ENCODE assay signal across 8 cellular contexts in genomic region chr5:177496111-177497010, GRCh38. TPM values are rescaled to one million over a fixed set of nuclear protein-coding genes. Genes with fewer than 3 reads are reported as not detected.
A peak's percentile ranks its signal among the peaks of the same experiment; 100 is the strongest.
DNase-seq lines count a peak whose midpoint lies in the region; ATAC-seq and TF ChIP-seq lines count a peak whose summit lies in the region.

No MANE protein-coding gene starts in this region.

- H3K9ac ChIP-seq in endocrine pancreas (ENCODE audit: control insufficient read depth, insufficient read depth, low read length), result peak overlapping the region; percentile 2

- H3K27me3 ChIP-seq in endocrine pancreas (ENCODE audit: control insufficient read depth, insufficient read depth, low read length) (no peaks in the 10 kb centered on the region), mononuclear cell (ENCODE audit: insufficient read depth, low read length) (no peaks in the 10 kb centered on the region), vagina (no peaks in the 10 kb centered on the region)

- no peaks in the 10 kb centered on the region for H3K36me3 ChIP-seq in endocrine pancreas (ENCODE audit: control insufficient read depth, insufficient read depth, low read length)
- peaks cover 0 to 7% of the 10 kb centered on the region in 2 donors for H3K36me3 ChIP-seq in vagina

- H3K4me3 ChIP-seq in endocrine pancreas (ENCODE audit: control insufficient read depth, insufficient read depth, low read length), result no peak overlapping the region
- H3K4me3 ChIP-seq in mononuclear cell (ENCODE audit: low read length), result peak overlapping the region; percentile 13
- peak overlapping the region; percentile 73 to 91 for H3K4me3 ChIP-seq in vagina

- no peaks in the 10 kb centered on the region for H3K4me1 ChIP-seq in endocrine pancreas (ENCODE audit: control insufficient read depth, insufficient read depth, low read length)
- peaks cover 64% of the 10 kb centered on the region for H3K4me1 ChIP-seq in mononuclear cell (ENCODE audit: insufficient read depth, low read length)
- peaks cover 53% of the 10 kb centered on the region for H3K4me1 ChIP-seq in vagina

- peak in 1 of 2 donors; percentile 42 for TF ChIP-seq POLR2A in vagina (IDR thresholded peaks at IDR 0.05)

- H3K27ac ChIP-seq in vagina, result peak overlapping the region; percentile 85

- no peak for ATAC-seq in HG03571 (IDR thresholded peaks at IDR 0.05; ENCODE audit: unreplicated experiment)

- intact Hi-C loops in vagina (cut with DNase I), result loop anchor here (2.0 to 5.0 kb wide), 3 partner anchors 22 to 184 kb away; no protein-coding TSS in a partner anchor

- DNase-seq in DMS114 treated with DMSO at 0.1 percent for 48 hours (lab: John Stamatoyannopoulos, UW; ENCODE audit: unreplicated experiment), result peak; percentile 17
- DNase-seq in HT-29 (ENCODE audit: low spot score), result peak; percentile 64
- peak; percentile 37 for DNase-seq in SK-MEL-5 (ENCODE audit: low read depth, low spot score)
- DNase-seq in vagina (ENCODE audit: extremely low spot score in 2 of 2), result no peak
- DNase-seq in stimulated activated naive CD4-positive, alpha-beta T cell treated with Interleukin-2 at 50 U/mL for 16 hours (lab: John Stamatoyannopoulos, UW), result no peak

- in situ Hi-C loops in SK-MEL-5 (cut with HindIII; ENCODE audit: low pct_unique_long_range_greater_than_20kb, low sequenced_read_pairs), result no loop called here

- no peak for TF ChIP-seq CTCF in vagina (IDR thresholded peaks at IDR 0.05)

- no peaks in the 10 kb centered on the region for H3K9me3 ChIP-seq in endocrine pancreas (ENCODE audit: control insufficient read depth, low read length)
- H3K9me3 ChIP-seq in mononuclear cell (ENCODE audit: low read depth, low read length), result no peaks in the 10 kb centered on the region
- H3K9me3 ChIP-seq in vagina, result no peaks in the 10 kb centered on the region

RNA-seq across cellular contexts. Expression of gene PDLIM7, which starts 1.0 kb away (rescaled TPM):
- total RNA-seq in HT-29 (2014; rRNA removed; shearing (Covaris generic)), result 32.2 and 34.7 TPM in 2 replicates
- 15.8 and 16.8 TPM in 2 replicates for total RNA-seq in SK-MEL-5 (2014; rRNA removed; shearing (Covaris generic))
- 48.9 and 49.6 TPM in 2 replicates for polyA plus RNA-seq in SK-MEL-5 (2015; cell fraction: cytosol; rRNA removed)
- 73.8 and 84.8 TPM in 2 replicates for polyA plus RNA-seq in SK-MEL-5 (2015; cell fraction: nucleus; rRNA removed)
- 19.9 TPM for total RNA-seq in mononuclear cell
- 118 TPM for total RNA-seq in vagina

RNA-seq across cellular contexts. Expression of gene DOK3, which starts 13.3 kb away (rescaled TPM):
- total RNA-seq in HT-29 (2014; rRNA removed; shearing (Covaris generic)), result 1.6 and 1.9 TPM in 2 replicates
- 0.98 and 2.0 TPM in 2 replicates for total RNA-seq in SK-MEL-5 (2014; rRNA removed; shearing (Covaris generic))
- polyA plus RNA-seq in SK-MEL-5 (2015; cell fraction: cytosol; rRNA removed), result 0.80 and 2.6 TPM in 2 replicates
- 12.6 and 16.8 TPM in 2 replicates for polyA plus RNA-seq in SK-MEL-5 (2015; cell fraction: nucleus; rRNA removed)
- total RNA-seq in mononuclear cell, result 38.6 TPM
- total RNA-seq in vagina, result 12.0 TPM

RNA-seq across cellular contexts. Expression of gene DDX41, which starts 20.4 kb away (rescaled TPM):
- total RNA-seq in HT-29 (2014; rRNA removed; shearing (Covaris generic)), result 240 and 269 TPM in 2 replicates
- 131 and 145 TPM in 2 replicates for total RNA-seq in SK-MEL-5 (2014; rRNA removed; shearing (Covaris generic))
- 125 TPM in 2 replicates for polyA plus RNA-seq in SK-MEL-5 (2015; cell fraction: cytosol; rRNA removed)
- 192 and 235 TPM in 2 replicates for polyA plus RNA-seq in SK-MEL-5 (2015; cell fraction: nucleus; rRNA removed)
- total RNA-seq in mononuclear cell, result 33.4 TPM
- 125 TPM for total RNA-seq in vagina

RNA-seq across cellular contexts. Expression of gene DBN1, which starts 22.9 kb away (rescaled TPM):
- total RNA-seq in HT-29 (2014; rRNA removed; shearing (Covaris generic)), result 11.3 and 12.9 TPM in 2 replicates
- 41.6 and 49.0 TPM in 2 replicates for total RNA-seq in SK-MEL-5 (2014; rRNA removed; shearing (Covaris generic))
- polyA plus RNA-seq in SK-MEL-5 (2015; cell fraction: cytosol; rRNA removed), result 50.4 and 53.9 TPM in 2 replicates
- polyA plus RNA-seq in SK-MEL-5 (2015; cell fraction: nucleus; rRNA removed), result 58.2 and 79.8 TPM in 2 replicates
- 4.6 TPM for total RNA-seq in mononuclear cell
- 69.0 TPM for total RNA-seq in vagina

RNA-seq across cellular contexts. Expression of gene PRR7, which starts 49.7 kb away (rescaled TPM):
- total RNA-seq in HT-29 (2014; rRNA removed; shearing (Covaris generic)), result 69.3 and 86.7 TPM in 2 replicates
- 34.4 and 38.8 TPM in 2 replicates for total RNA-seq in SK-MEL-5 (2014; rRNA removed; shearing (Covaris generic))
- 179 and 188 TPM in 2 replicates for polyA plus RNA-seq in SK-MEL-5 (2015; cell fraction: cytosol; rRNA removed)
- 93.4 and 107 TPM in 2 replicates for polyA plus RNA-seq in SK-MEL-5 (2015; cell fraction: nucleus; rRNA removed)
- total RNA-seq in mononuclear cell, result 25.8 TPM
- 1.2 TPM for total RNA-seq in vagina

Comparison
In these comparisons a context has a peak if more than half of its experiments do, and no peak if none do; other contexts are left out.
1. DNase-seq: peak in DMS114 treated with DMSO at 0.1 percent for 48 hours (single experiment), HT-29 (single experiment) and SK-MEL-5 (single experiment); none in vagina (0 of 2) and stimulated activated naive CD4-positive, alpha-beta T cell treated with Interleukin-2 at 50 U/mL for 16 hours (single experiment).